ENCODE assay signal across 17 cellular contexts in the genomic region with DNA sequence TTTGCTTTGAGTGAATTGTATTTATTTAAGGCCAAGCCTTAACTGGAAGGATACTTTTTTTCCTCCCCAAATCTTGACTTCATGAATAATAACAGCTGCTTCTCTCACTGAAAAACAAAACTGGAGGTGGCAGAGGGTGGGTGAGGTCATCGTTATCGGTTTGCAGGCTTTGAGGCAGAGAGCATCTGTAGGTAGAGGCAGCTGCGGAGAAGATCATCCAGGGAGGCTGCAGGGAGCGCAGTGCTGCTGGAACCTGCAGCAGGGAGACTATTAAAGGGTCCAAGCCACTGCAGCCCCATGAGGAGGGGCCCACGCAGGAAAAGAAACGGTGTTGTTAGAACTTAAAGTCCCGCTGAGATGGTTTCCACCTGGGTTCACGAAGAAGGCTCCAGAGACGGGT.
"Had no signal": no experiment of that assay in that cellular context is flagged by ENCODE, and none has a peak within 500 bp of the region (broad histone marks: within the 10 kb centered on the region; RNA-seq: fewer than 3 reads in every experiment).

No MANE protein-coding gene starts in this region.

- H3K9me3 ChIP-seq: left ventricle myocardium inferior, mucosa of descending colon, prostate gland, transverse colon had no signal

- H3K4me1 ChIP-seq: left ventricle myocardium inferior, prostate gland, transverse colon had no signal

- H3K36me3 ChIP-seq: cardiac muscle cell, left ventricle myocardium inferior, prostate gland, transverse colon had no signal

- DNase-seq: activated CD4-positive, alpha-beta memory T cell treated with anti-CD3 and anti-CD28 coated beads for 36 hours; activated CD4-positive, alpha-beta T cell treated with anti-CD3 and anti-CD28 coated beads for 36 hours; activated CD8-positive, alpha-beta memory T cell treated with anti-CD3 and anti-CD28 coated beads, Interleukin-2, amount 10 ng/mL, durations not matched to agents 7 days and 5 days; activated naive CD4-positive, alpha-beta T cell treated with anti-CD3 and anti-CD28 coated beads, Interleukin-2, amount 50 U/mL, for 16 hours; activated T-cell treated with anti-CD3 and anti-CD28 coated beads, Interleukin-2, amount 50 U/mL, for 1 hour; dorsolateral prefrontal cortex; endodermal cell; left ventricle myocardium inferior; mucosa of descending colon; naive thymus-derived CD8-positive, alpha-beta T cell; occipital lobe; right cardiac atrium; stimulated activated naive CD8-positive, alpha-beta T cell treated with anti-CD3 and anti-CD28 coated beads, Interleukin-15, Interleukin-2, amounts not matched to agents 100 U/mL and 50 U/mL, for 24 hours; transverse colon had no signal

- H3K4me3 ChIP-seq: cardiac muscle cell, dorsolateral prefrontal cortex, left ventricle myocardium inferior, mucosa of descending colon, prostate gland, smooth muscle cell, transverse colon had no signal

- ATAC-seq: activated CD4-positive, alpha-beta T cell treated with anti-CD3 and anti-CD28 coated beads for 36 hours; activated CD8-positive, alpha-beta memory T cell treated with anti-CD3 and anti-CD28 coated beads, Interleukin-2, amount 10 ng/mL, durations not matched to agents 7 days and 5 days; mucosa of descending colon; naive thymus-derived CD8-positive, alpha-beta T cell; right cardiac atrium; stimulated activated naive CD8-positive, alpha-beta T cell treated with anti-CD3 and anti-CD28 coated beads, Interleukin-15, Interleukin-2, amounts not matched to agents 100 U/mL and 50 U/mL, for 24 hours had no signal

- H3K4me2 ChIP-seq: smooth muscle cell had no signal

- H3K27ac ChIP-seq: cardiac muscle cell, dorsolateral prefrontal cortex, left ventricle myocardium inferior, prostate gland, transverse colon had no signal

- H3K27me3 ChIP-seq: cardiac muscle cell had no signal
